Comparison of ENCODE assay signal across 8 cellular contexts in the genomic region with DNA sequence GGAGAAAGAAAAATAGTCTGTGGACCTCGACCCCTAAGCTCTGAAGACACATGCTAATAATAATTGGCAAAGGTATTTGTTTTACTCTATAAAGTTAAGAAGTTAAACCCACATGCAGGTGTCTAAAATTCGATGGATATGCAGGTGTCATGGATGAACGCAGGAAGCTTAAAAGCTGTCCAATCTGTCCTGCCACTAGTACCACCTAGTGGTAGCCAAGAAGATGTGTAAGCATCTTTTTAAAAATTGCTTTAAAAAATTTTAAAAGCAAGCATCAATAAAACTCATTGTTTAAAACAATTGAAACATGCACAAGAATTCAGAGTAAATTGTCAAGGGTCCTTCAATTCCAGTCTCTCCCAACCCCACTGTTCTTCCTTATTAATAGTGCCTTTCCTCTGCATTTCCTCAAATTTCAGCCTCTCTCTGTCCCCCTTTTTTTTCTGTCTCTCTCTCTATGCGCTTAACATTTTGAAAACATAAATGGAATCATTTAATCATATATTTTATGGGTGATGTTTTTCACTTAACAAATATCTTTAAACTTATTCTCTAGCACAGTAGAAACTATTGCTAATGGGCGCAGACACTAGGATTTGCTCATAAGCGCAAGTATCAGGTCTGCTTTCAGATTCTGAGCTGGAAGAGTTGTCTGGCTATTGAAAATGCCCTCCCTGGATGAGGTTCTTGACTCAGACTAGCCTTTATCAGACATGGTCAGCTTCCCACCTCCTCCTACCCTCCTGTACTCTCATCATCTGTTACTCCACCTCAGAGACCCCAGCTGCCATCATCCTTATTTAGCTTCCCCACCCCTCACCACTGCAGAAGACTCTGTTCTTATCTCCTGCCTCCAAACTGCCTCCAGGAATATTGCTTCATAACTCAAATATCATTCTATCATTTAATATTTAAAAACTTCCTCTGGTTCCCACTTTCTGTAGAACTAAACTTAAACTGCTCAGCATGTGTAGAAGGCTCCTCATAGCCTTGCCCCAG. TPM values are rescaled to one million over a fixed set of nuclear protein-coding genes. Genes with fewer than 3 reads are reported as not detected.
DNase-seq lines count a peak whose midpoint lies in the region; ATAC-seq and TF ChIP-seq lines count a peak whose summit lies in the region.

No MANE protein-coding gene starts in this region.

- H2AK9ac ChIP-seq in IMR-90 (replicated peaks; ENCODE audit: low read depth, low read length, poor library complexity), result no peak overlapping the region

- no peak overlapping the region for H2BK5ac ChIP-seq in IMR-90 (ENCODE audit: low read depth, low read length, poor library complexity, severe bottlenecking)

- peak; percentile 74 for ATAC-seq in IMR-90 (ENCODE audit: low read depth)
- no peak for ATAC-seq in HG02970 (IDR thresholded peaks at IDR 0.05; ENCODE audit: low FRiP score, unreplicated experiment)

- H3K9ac ChIP-seq in IMR-90 (ENCODE audit: low read depth, low read length) (no peak overlapping the region), fibroblast of lung (ENCODE audit: insufficient read depth, low read length) (no peak overlapping the region)

- no peak overlapping the region for H4K8ac ChIP-seq in IMR-90 (ENCODE audit: low read depth in 2 of 2, low read length in 2 of 2)

- H2AFZ ChIP-seq in IMR-90 (replicated peaks; ENCODE audit: low read length, poor library complexity) (no peak overlapping the region), fibroblast of lung (ENCODE audit: low read length) (no peak overlapping the region)

- H3K23ac ChIP-seq in IMR-90 (ENCODE audit: low read depth, low read length), result no peak overlapping the region

- no peak for TF ChIP-seq POLR2A in IMR-90 (IDR thresholded peaks at IDR 0.05; ENCODE audit: low read depth, low read length)

- no peak overlapping the region for H4K5ac ChIP-seq in IMR-90 (ENCODE audit: low read depth, low read length)

- dilution Hi-C loops in IMR-90 (cut with HindIII; ENCODE audit: low sequenced_read_pairs, unreplicated experiment), result no loop called here

- no TSS peak for BruUV-seq in IMR-90 (replicated peaks; lab: Mats Ljungman, UMichigan)

- H3K36me3 ChIP-seq in IMR-90 (ENCODE audit: control insufficient read depth, insufficient read depth, low read length) (no peaks in the 10 kb centered on the region), fibroblast of lung (ENCODE audit: control insufficient read depth, insufficient read depth, low read length) (no peaks in the 10 kb centered on the region)

- H3K4me1 ChIP-seq in IMR-90 (ENCODE audit: control insufficient read depth, insufficient read depth, low read length) (no peaks in the 10 kb centered on the region; the same call in 1 of the 2 replicates), fibroblast of lung (ENCODE audit: control insufficient read depth, extremely low read depth, insufficient read depth, low read length) (peaks cover 2% of the 10 kb centered on the region)

- H3K27ac ChIP-seq in IMR-90 (ENCODE audit: insufficient read depth, low read length) (no peak overlapping the region), fibroblast of lung (ENCODE audit: insufficient read depth, low read length) (no peak overlapping the region)

- H3K18ac ChIP-seq in IMR-90 (ENCODE audit: low read depth, low read length), result no peak overlapping the region

- no peaks in the 10 kb centered on the region for H3K79me1 ChIP-seq in IMR-90 (ENCODE audit: low read depth in 1 of 2, low read length in 2 of 2)

- no peaks in the 10 kb centered on the region for H3K27me3 ChIP-seq in IMR-90 (ENCODE audit: control insufficient read depth, insufficient read depth, low read length)
- no peaks in the 10 kb centered on the region for H3K27me3 ChIP-seq in fibroblast of lung (ENCODE audit: control insufficient read depth, insufficient read depth, low read length)

- no CpG with 5 or more reads among the region's 6 CpGs for WGBS in IMR-90 (ENCODE audit: extremely low coverage in 2 of 2, insufficient read length in 1 of 2), 2 experiments

- H3K4me2 ChIP-seq in IMR-90 (ENCODE audit: low read depth, low read length), result no peak overlapping the region
- no peak overlapping the region for H3K4me2 ChIP-seq in fibroblast of lung (ENCODE audit: extremely low read depth, insufficient read depth, low read length)

- no peaks in the 10 kb centered on the region for H3K79me2 ChIP-seq in fibroblast of lung (ENCODE audit: control insufficient read depth, insufficient read depth, low read length)

- H3K9me3 ChIP-seq in IMR-90 (ENCODE audit: control insufficient read depth, insufficient read depth, low read length) (no peaks in the 10 kb centered on the region), fibroblast of lung (ENCODE audit: control insufficient read depth, insufficient read depth, low read depth, low read length) (no peaks in the 10 kb centered on the region)

- H4K91ac ChIP-seq in IMR-90 (ENCODE audit: insufficient read depth, low read depth, low read length), result no peak overlapping the region

- TF ChIP-seq CTCF in IMR-90 (conservative IDR thresholded peaks at IDR 0.05; ENCODE audit: low read depth, low read length), result peak; percentile 83
- peak; percentile 78 for TF ChIP-seq CTCF in fibroblast of lung (conservative IDR thresholded peaks at IDR 0.05 in 1 of 2, IDR thresholded peaks at IDR 0.05 in 1 of 2; ENCODE audit: low read depth in 1 of 2, low read length in 2 of 2)
- peak; percentile 84 for TF ChIP-seq CTCF in retinal pigment epithelial cell (conservative IDR thresholded peaks at IDR 0.05; ENCODE audit: low read depth, low read length)

- peak in 4 of 6 experiments; percentile 7 to 55 (median 29) for DNase-seq in stimulated activated naive CD4-positive, alpha-beta T cell (lab: John Stamatoyannopoulos, UW)
- DNase-seq in stimulated activated naive CD4-positive, alpha-beta T cell treated with Interleukin-2 at 50 U/mL for 16 hours (lab: John Stamatoyannopoulos, UW), result no peak
- DNase-seq in IMR-90 (peak; percentile 61), SW480 (ENCODE audit: low spot score) (peak; percentile 72), fibroblast of lung (ENCODE audit: low read depth in 2 of 2) (peak; percentile 54 to 60), retinal pigment epithelial cell (ENCODE audit: low read depth) (no peak), activated gamma-delta T cell treated with Interleukin-2 at 50 U/mL for 16 hours (no peak)

- H2BK120ac ChIP-seq in IMR-90 (ENCODE audit: low read depth, low read length), result no peak overlapping the region

- H3K4ac ChIP-seq in IMR-90 (ENCODE audit: low read depth, low read length), result no peak overlapping the region

- H2BK20ac ChIP-seq in IMR-90 (ENCODE audit: low read depth, low read length), result no peak overlapping the region

- H4K20me1 ChIP-seq in IMR-90 (ENCODE audit: insufficient read depth, low read length) (no peaks in the 10 kb centered on the region), fibroblast of lung (ENCODE audit: control insufficient read depth, extremely low read depth, insufficient read depth, low read length) (no peaks in the 10 kb centered on the region)

- CTCF ChIA-PET in IMR-90 (lab: Yijun Ruan, JAX), result interaction anchor here (0.6 to 5.3 kb wide), 5 partner anchors 11 to 161 kb away, joined by 4 to 23 read pairs (median 4); a partner anchor contains a TSS

- no peak overlapping the region for H2BK15ac ChIP-seq in IMR-90 (ENCODE audit: low read depth, low read length)

- H2AK5ac ChIP-seq in IMR-90 (ENCODE audit: low read depth, low read length), result no peak overlapping the region

- peaks cover 3% of the 10 kb centered on the region; the same call in 1 of the 2 replicates for H3K9me1 ChIP-seq in IMR-90 (ENCODE audit: insufficient read depth, low read length)

- intact Hi-C loops in IMR-90 (cut with micrococcal nuclease), result loop anchor here (1.0 to 5.0 kb wide), 2 partner anchors 86 to 161 kb away; no protein-coding TSS in a partner anchor

- in situ Hi-C loops in IMR-90 (cut with MboI; ENCODE audit: low sequenced_read_pairs), result no loop called here

- POLR2A ChIA-PET in IMR-90 (lab: Charles Lee; ENCODE audit: unreplicated experiment), result no interaction called here

- H3K4me3 ChIP-seq in IMR-90 (ENCODE audit: insufficient read depth, low read depth, low read length) (no peak overlapping the region), fibroblast of lung (replicated peaks in 1 of 4; ENCODE audit: control extremely low read depth in 1 of 4, insufficient read depth in 1 of 4, low read depth in 3 of 4, low read length in 4 of 4) (no peak overlapping the region), retinal pigment epithelial cell (ENCODE audit: low read length) (no peak overlapping the region)

- no peak overlapping the region for H3K14ac ChIP-seq in IMR-90 (replicated peaks; ENCODE audit: low read depth, low read length)

- peak; percentile 87 for TF ChIP-seq RAD21 in IMR-90 (IDR thresholded peaks at IDR 0.05; ENCODE audit: low read length)

- no peak overlapping the region for H3K56ac ChIP-seq in IMR-90 (ENCODE audit: extremely low read depth, insufficient read depth, low read length)

TF ChIP-seq in IMR-90, 13 proteins besides CTCF, POLR2A, EP300 and RAD21 (continues in another document):
- TF ChIP-seq SMC3 (IDR thresholded peaks at IDR 0.05; ENCODE audit: low read depth, low read length), result peak; percentile 82
- TF ChIP-seq RCOR1 (IDR thresholded peaks at IDR 0.05; ENCODE audit: insufficient replicate concordance, low read length), result no peak
- no peak for TF ChIP-seq CEBPB (IDR thresholded peaks at IDR 0.05; ENCODE audit: low read depth, low read length)
- TF ChIP-seq MXI1 (IDR thresholded peaks at IDR 0.05; ENCODE audit: borderline replicate concordance, low read depth, low read length), result no peak

RNA-seq across cellular contexts. Expression of a gene that starts 30.8 kb away (rescaled TPM):
- total RNA-seq in IMR-90 (2012; rRNA removed), result 9.1 and 18.1 TPM in 2 replicates
- 11.0 and 17.3 TPM in 2 replicates for polyA plus RNA-seq in IMR-90 (2012; rRNA removed)
- polyA plus RNA-seq in IMR-90 (2012; cell fraction: cytosol; rRNA removed), result 2.4 and 3.5 TPM in 2 replicates
- polyA plus RNA-seq in IMR-90 (2012; cell fraction: nucleus; rRNA removed; ENCODE audit: low replicate concordance), result 0.82 and 7.4 TPM in 2 replicates
- 18.0 and 22.8 TPM in 2 replicates for total RNA-seq in fibroblast of lung
- 46.1 and 51.3 TPM in 2 replicates for polyA plus RNA-seq in fibroblast of lung
- 46.5 and 49.4 TPM in 2 replicates for polyA plus RNA-seq in fibroblast of lung (2012)
- 4.2 and 5.7 TPM in 2 replicates for polyA minus RNA-seq in fibroblast of lung (ENCODE audit: low replicate concordance)

RNA-seq across cellular contexts. Expression of a gene that starts 36.6 kb away (rescaled TPM):
- total RNA-seq in IMR-90 (2012; rRNA removed) (23.3 and 25.6 TPM in 2 replicates), fibroblast of lung (34.7 and 39.8 TPM in 2 replicates)
- polyA plus RNA-seq in IMR-90 (2012; rRNA removed) (32.6 and 32.7 TPM in 2 replicates), fibroblast of lung (47.7 and 58.7 TPM in 2 replicates)
- polyA plus RNA-seq in IMR-90 (2012; cell fraction: cytosol; rRNA removed), result 20.4 and 21.8 TPM in 2 replicates
- 9.9 and 22.0 TPM in 2 replicates for polyA plus RNA-seq in IMR-90 (2012; cell fraction: nucleus; rRNA removed; ENCODE audit: low replicate concordance)
- 29.0 and 41.4 TPM in 2 replicates for polyA plus RNA-seq in fibroblast of lung (2012)
- 14.1 and 27.9 TPM in 2 replicates for polyA minus RNA-seq in fibroblast of lung (ENCODE audit: low replicate concordance)

Comparison
In these comparisons a context has a peak if more than half of its experiments do, and no peak if none do; other contexts are left out.
1. DNase-seq: peak in stimulated activated naive CD4-positive, alpha-beta T cell (4 of 6), IMR-90 (single experiment), SW480 (single experiment) and fibroblast of lung (2 of 2); none in stimulated activated naive CD4-positive, alpha-beta T cell treated with Interleukin-2 at 50 U/mL for 16 hours (single experiment), retinal pigment epithelial cell (single experiment) and activated gamma-delta T cell treated with Interleukin-2 at 50 U/mL for 16 hours (single experiment).
2. Peak in every context shown above with its lines, with median percentiles within 50 percentile points of each other: CTCF ChIP-seq.